In genomic region chr4:24234288-24234848, GRCh38 we compare ENCODE assay signal across 20 cellular contexts.
"Had no signal": no experiment of that assay in that cellular context is flagged by ENCODE, and none has a peak within 500 bp of the region (broad histone marks: within the 10 kb centered on the region; RNA-seq: fewer than 3 reads in every experiment).

No MANE protein-coding gene starts in this region.

- H3K9me3 ChIP-seq: ovary, testis, tibial nerve had no signal

- H3K27ac ChIP-seq: coronary artery, foreskin keratinocyte, ovary, skin epidermis, testis, tibial nerve had no signal

- H3K27me3 Mint-ChIP-seq: stimulated activated naive B cell treated with anti-CD40 and anti-IgM and Interleukin-4, amounts not matched to agents 10 μg/mL and 1 μg/mL and 100 μg/mL, for 72 hours; stimulated activated naive CD8-positive, alpha-beta T cell treated with anti-CD3 and anti-CD28 coated beads, Interleukin-15, amount 100 ng/mL, for 72 hours had no signal

- ATAC-seq: foreskin keratinocyte; natural killer cell; right lobe of liver; stimulated activated naive B cell treated with anti-CD40 and anti-IgM and Interleukin-4, amounts not matched to agents 10 μg/mL and 1 μg/mL and 100 μg/mL, for 72 hours; stimulated activated naive CD8-positive, alpha-beta T cell treated with anti-CD3 and anti-CD28 coated beads, Interleukin-15, amount 100 ng/mL, for 72 hours had no signal

- DNase-seq: caudate nucleus; effector CD4-positive, alpha-beta T cell; endodermal cell; erythroblast; foreskin keratinocyte; immature natural killer cell; mesendoderm; natural killer cell; nucleus accumbens; ovary; right lobe of liver; stimulated activated CD4-positive, alpha-beta T cell treated with anti-CD3 and anti-CD28 coated beads, Interleukin-2, amount 100 ng/mL, for 24 hours; stimulated activated CD4-positive, alpha-beta T cell treated with anti-CD3 and anti-CD28 coated beads, Interleukin-4, amount 100 ng/mL, for 4 hours; stimulated activated naive B cell treated with anti-CD40 and anti-IgM and Interleukin-4, amounts not matched to agents 10 μg/mL and 1 μg/mL and 100 μg/mL, for 72 hours; stimulated activated naive CD8-positive, alpha-beta T cell treated with anti-CD3 and anti-CD28 coated beads, Interleukin-15, amount 100 ng/mL, for 72 hours; testis had no signal

- H3K27me3 ChIP-seq: foreskin keratinocyte, ovary, right lobe of liver, testis, tibial nerve had no signal

- H3K4me1 Mint-ChIP-seq: immature natural killer cell; natural killer cell; stimulated activated naive B cell treated with anti-CD40 and anti-IgM and Interleukin-4, amounts not matched to agents 10 μg/mL and 1 μg/mL and 100 μg/mL, for 72 hours; stimulated activated naive CD8-positive, alpha-beta T cell treated with anti-CD3 and anti-CD28 coated beads, Interleukin-15, amount 100 ng/mL, for 72 hours had no signal

- H3K9me3 Mint-ChIP-seq: endodermal cell had no signal

- H3K4me1 ChIP-seq: foreskin keratinocyte, testis, tibial nerve had no signal

- H3K36me3 Mint-ChIP-seq: immature natural killer cell; natural killer cell; stimulated activated naive B cell treated with anti-CD40 and anti-IgM and Interleukin-4, amounts not matched to agents 10 μg/mL and 1 μg/mL and 100 μg/mL, for 72 hours had no signal

- H3K36me3 ChIP-seq: ovary, right lobe of liver, tibial nerve had no signal

- H3K27ac Mint-ChIP-seq: endodermal cell; immature natural killer cell; natural killer cell; stimulated activated naive B cell treated with anti-CD40 and anti-IgM and Interleukin-4, amounts not matched to agents 10 μg/mL and 1 μg/mL and 100 μg/mL, for 72 hours; stimulated activated naive CD8-positive, alpha-beta T cell treated with anti-CD3 and anti-CD28 coated beads, Interleukin-15, amount 100 ng/mL, for 72 hours had no signal

- H3K4me3 Mint-ChIP-seq: endodermal cell; immature natural killer cell; natural killer cell; neural crest cell; stimulated activated naive B cell treated with anti-CD40 and anti-IgM and Interleukin-4, amounts not matched to agents 10 μg/mL and 1 μg/mL and 100 μg/mL, for 72 hours; stimulated activated naive CD8-positive, alpha-beta T cell treated with anti-CD3 and anti-CD28 coated beads, Interleukin-15, amount 100 ng/mL, for 72 hours had no signal

- H3K4me3 ChIP-seq: coronary artery, ovary, right lobe of liver, skin epidermis, testis, tibial nerve had no signal
